ENCODE assay signal across 8 cellular contexts in the genomic region with DNA sequence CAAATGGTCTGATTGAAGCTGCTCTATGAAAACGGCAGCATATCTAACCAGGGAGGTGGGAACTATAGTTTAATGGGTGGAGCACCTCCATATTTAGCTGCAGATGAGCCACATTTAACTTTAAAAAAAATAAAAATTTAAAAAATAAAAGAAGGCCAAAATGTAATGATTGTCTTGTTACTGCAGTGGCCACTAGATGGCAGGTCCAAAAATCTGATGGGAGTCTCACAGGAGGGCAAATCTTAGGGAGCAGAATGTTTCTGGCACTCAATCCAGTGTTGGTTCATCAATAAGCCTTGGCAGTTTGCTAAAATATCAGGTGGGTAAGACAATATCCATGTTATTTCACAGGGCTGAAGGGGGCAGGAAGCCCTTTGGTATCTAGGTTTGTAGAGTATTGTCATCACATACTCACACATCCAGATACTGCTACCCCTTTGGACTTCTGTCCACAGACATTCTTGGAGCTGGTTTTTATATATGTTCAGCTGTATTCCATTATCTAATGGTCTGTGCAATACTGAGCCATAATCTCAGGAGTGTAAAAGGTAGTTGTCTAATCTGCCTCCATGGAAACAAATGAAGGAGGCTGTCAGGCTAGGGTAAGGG.
DNase-seq lines count a peak whose midpoint lies in the region; ATAC-seq and TF ChIP-seq lines count a peak whose summit lies in the region.

No MANE protein-coding gene starts in this region.

- peak; percentile 67 for ATAC-seq in WTC11
- no peak for ATAC-seq in GM21381 (IDR thresholded peaks at IDR 0.05; ENCODE audit: unreplicated experiment)

- H3K79me2 ChIP-seq in H9 (ENCODE audit: insufficient read depth, low read length): no peaks in the 10 kb centered on the region

- H3K56ac ChIP-seq in H9 (ENCODE audit: insufficient read length, low read depth, low read length): no peak overlapping the region

- no peak overlapping the region for H2AK5ac ChIP-seq in H9 (ENCODE audit: insufficient read length, low read length)

- TF ChIP-seq CTCF in BJ (IDR thresholded peaks at IDR 0.05; ENCODE audit: insufficient read depth, low read depth, low read length) (peak; percentile 63), H9 (conservative IDR thresholded peaks at IDR 0.05) (peak; percentile 74), WTC11 (IDR thresholded peaks at IDR 0.05) (peak; percentile 43), kidney epithelial cell (IDR thresholded peaks at IDR 0.05; ENCODE audit: insufficient read depth, low read length, poor library complexity, severe bottlenecking) (peak; percentile 55)

- H3K4me1 Mint-ChIP-seq in H9 (no peaks in the 10 kb centered on the region), WTC11 (peaks cover 2% of the 10 kb centered on the region; the same call in 1 of the 2 replicates)

- H2BK120ac ChIP-seq in H9 (ENCODE audit: low read depth, low read length, poor library complexity, severe bottlenecking): no peak overlapping the region

- H3K36me3 Mint-ChIP-seq in H9 (ENCODE audit: insufficient read depth in 1 of 3, low read depth in 3 of 3) (peaks cover 0 to 6% (median 1%) of the 10 kb centered on the region in 3 experiments; a peak in 4 of 7 replicates), WTC11 (no peaks in the 10 kb centered on the region; the same call in 1 of the 2 replicates)

- no peak overlapping the region for H2BK5ac ChIP-seq in H9 (ENCODE audit: insufficient read length, low read length)

- H3K27me3 Mint-ChIP-seq in H9 (ENCODE audit: low read depth): no peaks in the 10 kb centered on the region
- no peaks in the 10 kb centered on the region for H3K27me3 Mint-ChIP-seq in WTC11 (ENCODE audit: low read depth)

- no peak overlapping the region for H3K27ac ChIP-seq in H9 (ENCODE audit: insufficient read length, low read depth, low read length)

- no peaks in the 10 kb centered on the region for H3K4me1 ChIP-seq in H9 (ENCODE audit: insufficient read depth, low read length)

- no peak overlapping the region for H4K8ac ChIP-seq in H9 (replicated peaks; ENCODE audit: insufficient read length, low read depth, low read length)

- H3K4me2 ChIP-seq in H9 (ENCODE audit: insufficient read depth, insufficient read length, low read length): no peak overlapping the region

- no peak overlapping the region for H2BK12ac ChIP-seq in H9 (ENCODE audit: insufficient read length, low read depth, low read length)

- no peak overlapping the region for H3K14ac ChIP-seq in H9 (ENCODE audit: insufficient read depth, low read length)

- CTCF ChIA-PET in BJ (lab: Yijun Ruan, JAX) (interaction anchor here (0.5 to 3.1 kb wide), 14 partner anchors 10 to 897 kb away, joined by 3 to 18 read pairs (median 3); no protein-coding TSS in a partner anchor), WTC11 (lab: Charles Lee) (interaction anchor here (0.6 to 1.2 kb wide), 3 partner anchors 10 to 15 kb away, joined by 3 to 5 read pairs (median 5); no protein-coding TSS in a partner anchor)

- H3K9me3 Mint-ChIP-seq in H9 (peaks cover 0 to 8% of the 10 kb centered on the region in 2 experiments; a peak in 2 of 5 replicates), WTC11 (peaks cover 6% of the 10 kb centered on the region; the same call in 1 of the 2 replicates)

- no peak overlapping the region for H3K18ac ChIP-seq in H9 (ENCODE audit: insufficient read length, low read depth, low read length)

- intact Hi-C loops in posterior vena cava (cut with DNase I): no loop called here

- H3K4me3 ChIP-seq in BJ (ENCODE audit: low read depth, low read length): no peak overlapping the region
- no peak overlapping the region for H3K4me3 ChIP-seq in kidney epithelial cell (ENCODE audit: low read depth, low read length)

- no peak overlapping the region for H3T11ph ChIP-seq in H9 (ENCODE audit: low read length)

- no peaks in the 10 kb centered on the region for H3K23me2 ChIP-seq in H9 (ENCODE audit: insufficient read length, low read depth, low read length, poor library complexity, severe bottlenecking)

- no CpG with 5 or more reads among the region's 1 CpG for WGBS in H9 (ENCODE audit: extremely low coverage, insufficient read length, low lambda C conversion rate)

- H3K4ac ChIP-seq in H9 (ENCODE audit: low read depth, low read length): no peak overlapping the region

- no peak overlapping the region for H4K91ac ChIP-seq in H9 (ENCODE audit: insufficient read length, low read depth, low read length)

- peak overlapping the region in 1 of 3 experiments; percentile 21; a peak in 1 of 7 replicates for H3K27ac Mint-ChIP-seq in H9
- no peak overlapping the region for H3K27ac Mint-ChIP-seq in WTC11

- H3K79me1 ChIP-seq in H9 (ENCODE audit: insufficient read depth, low read depth, low read length, poor library complexity, severe bottlenecking): no peaks in the 10 kb centered on the region

- POLR2A ChIA-PET in BJ (lab: Charles Lee) (no interaction called here), WTC11 (lab: Charles Lee) (no interaction called here)

- DNase-seq in BJ (ENCODE audit: low read depth) (no peak), H9 (no peak), WTC11 (ENCODE audit: low spot score) (peak; percentile 15), kidney epithelial cell (ENCODE audit: low read depth) (no peak), posterior vena cava (ENCODE audit: low spot score) (no peak), COR-L47 (lab: John Stamatoyannopoulos, UW) (no peak), NCI-H1092 treated with DMSO at 0.1 percent for 48 hours (lab: John Stamatoyannopoulos, UW) (no peak)

- no peak overlapping the region for H4K5ac ChIP-seq in H9 (ENCODE audit: insufficient read length, low read depth, low read length)

- no peak overlapping the region for H3K23ac ChIP-seq in H9 (ENCODE audit: insufficient read length, low read depth, low read length)

- H3K36me3 ChIP-seq in BJ (ENCODE audit: control insufficient read depth, insufficient read depth, low read length): no peaks in the 10 kb centered on the region
- H3K36me3 ChIP-seq in kidney epithelial cell (ENCODE audit: control insufficient read depth, insufficient read depth, low read length): no peaks in the 10 kb centered on the region

- H3K27me3 ChIP-seq in BJ (ENCODE audit: control insufficient read depth, insufficient read depth, low read length): no peaks in the 10 kb centered on the region
- no peaks in the 10 kb centered on the region for H3K27me3 ChIP-seq in H9 (ENCODE audit: insufficient read depth, low read length)
- H3K27me3 ChIP-seq in kidney epithelial cell (ENCODE audit: control insufficient read depth, insufficient read depth, low read length): no peaks in the 10 kb centered on the region

- no peak overlapping the region for H3K9ac ChIP-seq in H9 (ENCODE audit: extremely low read depth, insufficient read length, low read length)

- no peak overlapping the region for H2BK15ac ChIP-seq in H9 (ENCODE audit: low read depth, low read length)

- H2BK20ac ChIP-seq in H9 (ENCODE audit: low read depth, low read length, poor library complexity, severe bottlenecking): no peak overlapping the region

- no peaks in the 10 kb centered on the region for H3K9me3 ChIP-seq in H9 (ENCODE audit: control insufficient read depth, low read depth, low read length)

- no peak overlapping the region for H2AFZ ChIP-seq in H9 (ENCODE audit: low read length)

- H3K4me3 Mint-ChIP-seq in H9 (no peak overlapping the region), WTC11 (no peak overlapping the region)

- H4K20me1 ChIP-seq in H9 (ENCODE audit: control insufficient read depth, insufficient read depth, insufficient read length): no peaks in the 10 kb centered on the region

TF ChIP-seq in WTC11, 78 proteins besides CTCF, POLR2A, EP300 and RAD21 (continues in another document):
- TF ChIP-seq, protein P1, sequence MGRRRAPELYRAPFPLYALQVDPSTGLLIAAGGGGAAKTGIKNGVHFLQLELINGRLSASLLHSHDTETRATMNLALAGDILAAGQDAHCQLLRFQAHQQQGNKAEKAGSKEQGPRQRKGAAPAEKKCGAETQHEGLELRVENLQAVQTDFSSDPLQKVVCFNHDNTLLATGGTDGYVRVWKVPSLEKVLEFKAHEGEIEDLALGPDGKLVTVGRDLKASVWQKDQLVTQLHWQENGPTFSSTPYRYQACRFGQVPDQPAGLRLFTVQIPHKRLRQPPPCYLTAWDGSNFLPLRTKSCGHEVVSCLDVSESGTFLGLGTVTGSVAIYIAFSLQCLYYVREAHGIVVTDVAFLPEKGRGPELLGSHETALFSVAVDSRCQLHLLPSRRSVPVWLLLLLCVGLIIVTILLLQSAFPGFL (CRISPR knock-in tag; IDR thresholded peaks at IDR 0.05; ENCODE audit: borderline replicate concordance): no peak
- no peak for TF ChIP-seq GTF2I (CRISPR knock-in tag; conservative IDR thresholded peaks at IDR 0.05)
- TF ChIP-seq, protein P2, sequence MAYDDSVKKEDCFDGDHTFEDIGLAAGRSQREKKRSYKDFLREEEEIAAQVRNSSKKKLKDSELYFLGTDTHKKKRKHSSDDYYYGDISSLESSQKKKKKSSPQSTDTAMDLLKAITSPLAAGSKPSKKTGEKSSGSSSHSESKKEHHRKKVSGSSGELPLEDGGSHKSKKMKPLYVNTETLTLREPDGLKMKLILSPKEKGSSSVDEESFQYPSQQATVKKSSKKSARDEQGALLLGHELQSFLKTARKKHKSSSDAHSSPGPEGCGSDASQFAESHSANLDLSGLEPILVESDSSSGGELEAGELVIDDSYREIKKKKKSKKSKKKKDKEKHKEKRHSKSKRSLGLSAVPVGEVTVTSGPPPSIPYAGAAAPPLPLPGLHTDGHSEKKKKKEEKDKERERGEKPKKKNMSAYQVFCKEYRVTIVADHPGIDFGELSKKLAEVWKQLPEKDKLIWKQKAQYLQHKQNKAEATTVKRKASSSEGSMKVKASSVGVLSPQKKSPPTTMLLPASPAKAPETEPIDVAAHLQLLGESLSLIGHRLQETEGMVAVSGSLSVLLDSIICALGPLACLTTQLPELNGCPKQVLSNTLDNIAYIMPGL (CRISPR knock-in tag; IDR thresholded peaks at IDR 0.05): no peak
- TF ChIP-seq MXD4 (CRISPR knock-in tag; IDR thresholded peaks at IDR 0.05; ENCODE audit: borderline replicate concordance): no peak
- no peak for TF ChIP-seq ZNF263 (CRISPR knock-in tag; IDR thresholded peaks at IDR 0.05; ENCODE audit: low read depth)
- TF ChIP-seq FOXK1 (CRISPR knock-in tag; IDR thresholded peaks at IDR 0.05): no peak
- TF ChIP-seq ZNF671 (CRISPR knock-in tag; IDR thresholded peaks at IDR 0.05): no peak
- TF ChIP-seq, protein P3, sequence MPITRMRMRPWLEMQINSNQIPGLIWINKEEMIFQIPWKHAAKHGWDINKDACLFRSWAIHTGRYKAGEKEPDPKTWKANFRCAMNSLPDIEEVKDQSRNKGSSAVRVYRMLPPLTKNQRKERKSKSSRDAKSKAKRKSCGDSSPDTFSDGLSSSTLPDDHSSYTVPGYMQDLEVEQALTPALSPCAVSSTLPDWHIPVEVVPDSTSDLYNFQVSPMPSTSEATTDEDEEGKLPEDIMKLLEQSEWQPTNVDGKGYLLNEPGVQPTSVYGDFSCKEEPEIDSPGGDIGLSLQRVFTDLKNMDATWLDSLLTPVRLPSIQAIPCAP (CRISPR knock-in tag; IDR thresholded peaks at IDR 0.05): no peak
- TF ChIP-seq, protein P4, sequence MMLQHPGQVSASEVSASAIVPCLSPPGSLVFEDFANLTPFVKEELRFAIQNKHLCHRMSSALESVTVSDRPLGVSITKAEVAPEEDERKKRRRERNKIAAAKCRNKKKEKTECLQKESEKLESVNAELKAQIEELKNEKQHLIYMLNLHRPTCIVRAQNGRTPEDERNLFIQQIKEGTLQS (CRISPR knock-in tag; conservative IDR thresholded peaks at IDR 0.05): no peak
